ENCODE assay signal across 8 cellular contexts in genomic region chr20:3658708-3659491, GRCh38. TPM values are rescaled to one million over a fixed set of nuclear protein-coding genes. Genes with fewer than 3 reads are reported as not detected.
A peak's percentile ranks its signal among the peaks of the same experiment; 100 is the strongest.
DNase-seq lines count a peak whose midpoint lies in the region; ATAC-seq and TF ChIP-seq lines count a peak whose summit lies in the region.

No MANE protein-coding gene starts in this region.

- no peak overlapping the region for H3K27ac Mint-ChIP-seq in activated naive CD8-positive, alpha-beta T cell treated with anti-CD3 and anti-CD28 coated beads, Interleukin-2, amount 50 U/mL, for 24 hours

- peaks cover 38% of the 10 kb centered on the region for H3K27me3 Mint-ChIP-seq in activated naive CD8-positive, alpha-beta T cell treated with anti-CD3 and anti-CD28 coated beads, Interleukin-2, amount 50 U/mL, for 24 hours

- DNase-seq in GM12865 (ENCODE audit: low read depth), result peak; percentile 90
- DNase-seq in activated naive CD8-positive, alpha-beta T cell treated with anti-CD3 and anti-CD28 coated beads, Interleukin-2, amount 50 U/mL, for 24 hours, result no peak
- no peak for DNase-seq in middle frontal gyrus (ENCODE audit: extremely low spot score, low spot score)
- DNase-seq in NCI-H774 (lab: John Stamatoyannopoulos, UW), result no peak
- no peak for DNase-seq in mucosa of gallbladder (ENCODE audit: low spot score)
- DNase-seq in HUDEP-2 (lab: John Stamatoyannopoulos, UW; ENCODE audit: unreplicated experiment in 76 of 76), result no peak

- H3K4me1 Mint-ChIP-seq in activated naive CD8-positive, alpha-beta T cell treated with anti-CD3 and anti-CD28 coated beads, Interleukin-2, amount 50 U/mL, for 24 hours, result peaks cover 10% of the 10 kb centered on the region

- no peaks in the 10 kb centered on the region for H3K36me3 Mint-ChIP-seq in activated naive CD8-positive, alpha-beta T cell treated with anti-CD3 and anti-CD28 coated beads, Interleukin-2, amount 50 U/mL, for 24 hours (ENCODE audit: low read depth)

- H3K4me3 ChIP-seq in GM12865 (ENCODE audit: low read depth, low read length), result no peak overlapping the region; the same call in 1 of the 2 replicates

- H3K4me3 Mint-ChIP-seq in activated naive CD8-positive, alpha-beta T cell treated with anti-CD3 and anti-CD28 coated beads, Interleukin-2, amount 50 U/mL, for 24 hours, result no peak overlapping the region

- ATAC-seq in GM19467 (IDR thresholded peaks at IDR 0.05; ENCODE audit: unreplicated experiment) (peak; percentile 79), HG03432 (IDR thresholded peaks at IDR 0.05; ENCODE audit: unreplicated experiment) (peak; percentile 91)
- peak; percentile 38 for ATAC-seq in activated naive CD8-positive, alpha-beta T cell treated with anti-CD3 and anti-CD28 coated beads, Interleukin-2, amount 50 U/mL, for 24 hours

- TF ChIP-seq CTCF in GM12865 (IDR thresholded peaks at IDR 0.05; ENCODE audit: insufficient read depth, low read depth, low read length, missing control alignments), result no peak

- H3K9me3 Mint-ChIP-seq in activated naive CD8-positive, alpha-beta T cell treated with anti-CD3 and anti-CD28 coated beads, Interleukin-2, amount 50 U/mL, for 24 hours, result no peaks in the 10 kb centered on the region

RNA-seq across cellular contexts. Expression of gene GFRA4, which starts 4.3 kb away (rescaled TPM):
- not detected for total RNA-seq in mucosa of gallbladder

RNA-seq across cellular contexts. Expression of gene ADAM33, which starts 22.9 kb away (rescaled TPM):
- 67.3 TPM for total RNA-seq in mucosa of gallbladder

RNA-seq across cellular contexts. Expression of gene SIGLEC1, which starts 53.5 kb away (rescaled TPM):
- total RNA-seq in mucosa of gallbladder, result 8.2 TPM

Comparison
In these comparisons a context has a peak if more than half of its experiments do, and no peak if none do; other contexts are left out.
1. ATAC-seq: peak in every context shown above with its lines; median percentile 91 in HG03432; 79 in GM19467; 38 in activated naive CD8-positive, alpha-beta T cell treated with anti-CD3 and anti-CD28 coated beads, Interleukin-2, amount 50 U/mL, for 24 hours.